In the genomic region with DNA sequence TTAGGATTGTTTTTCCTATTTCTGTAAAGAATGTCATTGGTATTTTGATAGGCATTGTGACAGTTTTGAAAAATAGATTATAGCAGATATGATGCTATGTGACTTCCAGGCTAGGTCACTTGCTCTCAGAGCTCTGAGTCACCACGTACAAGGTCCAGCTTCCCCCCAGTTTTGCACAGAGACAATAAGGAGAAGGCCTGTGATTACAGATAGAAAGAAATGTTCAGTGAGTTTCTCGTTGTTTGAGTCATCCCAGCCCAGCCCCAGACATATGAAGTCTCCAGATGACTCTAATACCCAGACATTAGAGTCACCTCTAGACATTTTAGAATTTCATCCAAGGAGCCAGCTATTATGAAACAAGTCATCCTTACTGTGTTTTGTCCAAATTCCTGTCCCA, we compare ENCODE assay signal across 15 cellular contexts. TPM values are rescaled to one million over a fixed set of nuclear protein-coding genes. Genes with fewer than 3 reads are reported as not detected.
DNase-seq lines count a peak whose midpoint lies in the region; ATAC-seq and TF ChIP-seq lines count a peak whose summit lies in the region.
"Had no signal": no experiment of that assay in that cellular context is flagged by ENCODE, and none has a peak within 500 bp of the region (broad histone marks: within the 10 kb centered on the region; RNA-seq: fewer than 3 reads in every experiment).

No MANE protein-coding gene starts in this region.

- H3K4me2 ChIP-seq in IMR-90 (ENCODE audit: low read depth, low read length), result no peak overlapping the region

- no TSS peak for BruUV-seq in IMR-90 (replicated peaks; lab: Mats Ljungman, UMichigan)

- no peak overlapping the region for H4K8ac ChIP-seq in IMR-90 (ENCODE audit: low read depth in 2 of 2, low read length in 2 of 2)

- no peak overlapping the region for H3K9ac ChIP-seq in IMR-90 (ENCODE audit: low read depth, low read length)

- no peak overlapping the region for H2AFZ ChIP-seq in IMR-90 (replicated peaks; ENCODE audit: low read length, poor library complexity)

- no peak overlapping the region for H4K91ac ChIP-seq in IMR-90 (ENCODE audit: insufficient read depth, low read depth, low read length)

- H2BK15ac ChIP-seq in IMR-90 (ENCODE audit: low read depth, low read length), result no peak overlapping the region

- peak; percentile 81 for DNase-seq in BJ (ENCODE audit: low read depth)
- peak; percentile 11 for DNase-seq in IMR-90
- DNase-seq in dedifferentiated amniotic fluid mesenchymal stem cell (ENCODE audit: extremely low spot score), result peak; percentile 54
- peak; percentile 63 for DNase-seq in renal cortical epithelial cell (ENCODE audit: low read depth)
- no peak for DNase-seq in effector memory CD4-positive, alpha-beta T cell
- no peak for DNase-seq in GM13977 (ENCODE audit: low spot score)
- DNase-seq: activated CD4-positive, alpha-beta T cell treated with anti-CD3 and anti-CD28 coated beads for 48 hours; activated T-cell treated with anti-CD3 and anti-CD28 coated beads, Interleukin-2, amount 50 U/mL, for 1 hour; CD4-positive, alpha-beta memory T cell; NCI-H1048; nucleus accumbens; SIG-M5; T-helper 9 cell had no signal

- no peak overlapping the region for H3K14ac ChIP-seq in IMR-90 (replicated peaks; ENCODE audit: low read depth, low read length)

- whole genome bisulfite sequencing in IMR-90 (ENCODE audit: extremely low coverage in 2 of 2, insufficient read length in 1 of 2), 2 experiments, result no CpG with 5 or more reads among the region's 2 CpGs

- no peak overlapping the region for H3K23ac ChIP-seq in IMR-90 (ENCODE audit: low read depth, low read length)

- no peak overlapping the region for H2BK20ac ChIP-seq in IMR-90 (ENCODE audit: low read depth, low read length)

- no peaks in the 10 kb centered on the region for H3K4me1 ChIP-seq in IMR-90 (ENCODE audit: control insufficient read depth, insufficient read depth, low read length)
- no peaks in the 10 kb centered on the region for H3K4me1 ChIP-seq in effector memory CD4-positive, alpha-beta T cell (ENCODE audit: control insufficient read depth, insufficient read depth, low read length, poor library complexity, severe bottlenecking)

- intact Hi-C loops in IMR-90 (cut with micrococcal nuclease), result no loop called here

- no peaks in the 10 kb centered on the region for H3K27me3 ChIP-seq in BJ (ENCODE audit: control insufficient read depth, insufficient read depth, low read length)
- no peaks in the 10 kb centered on the region for H3K27me3 ChIP-seq in IMR-90 (ENCODE audit: control insufficient read depth, insufficient read depth, low read length)
- H3K27me3 ChIP-seq in effector memory CD4-positive, alpha-beta T cell (replicated peaks; ENCODE audit: control insufficient read depth, insufficient read depth, low read length, poor library complexity, severe bottlenecking), result no peaks in the 10 kb centered on the region

- no peaks in the 10 kb centered on the region for H3K9me1 ChIP-seq in IMR-90 (ENCODE audit: insufficient read depth, low read length)

- H3K4ac ChIP-seq in IMR-90 (ENCODE audit: low read depth, low read length), result no peak overlapping the region

- H2BK120ac ChIP-seq in IMR-90 (ENCODE audit: low read depth, low read length), result no peak overlapping the region

- in situ Hi-C loops in IMR-90 (cut with MboI; ENCODE audit: low sequenced_read_pairs), result no loop called here
- in situ Hi-C loops in GM13977 (cut with MboI; ENCODE audit: low pct_unique_long_range_greater_than_20kb, low sequenced_read_pairs, unreplicated experiment), result no loop called here

- no peak overlapping the region for H2AK9ac ChIP-seq in IMR-90 (replicated peaks; ENCODE audit: low read depth, low read length, poor library complexity)

- TF ChIP-seq RAD21 in IMR-90 (IDR thresholded peaks at IDR 0.05; ENCODE audit: low read length), result no peak

- H3K56ac ChIP-seq in IMR-90 (ENCODE audit: extremely low read depth, insufficient read depth, low read length), result no peak overlapping the region

- ATAC-seq in IMR-90 (ENCODE audit: low read depth) (no peak), GM19452 (IDR thresholded peaks at IDR 0.05; ENCODE audit: unreplicated experiment) (no peak), GM18511 (IDR thresholded peaks at IDR 0.05; ENCODE audit: unreplicated experiment) (no peak)

- H2BK5ac ChIP-seq in IMR-90 (ENCODE audit: low read depth, low read length, poor library complexity, severe bottlenecking), result no peak overlapping the region

- no peak overlapping the region for H4K5ac ChIP-seq in IMR-90 (ENCODE audit: low read depth, low read length)

- no peak overlapping the region for H2AK5ac ChIP-seq in IMR-90 (ENCODE audit: low read depth, low read length)

- dilution Hi-C loops in IMR-90 (cut with HindIII; ENCODE audit: low sequenced_read_pairs, unreplicated experiment), result no loop called here

- no peak for TF ChIP-seq POLR2A in IMR-90 (IDR thresholded peaks at IDR 0.05; ENCODE audit: low read depth, low read length)

- H3K36me3 ChIP-seq in BJ (ENCODE audit: control insufficient read depth, insufficient read depth, low read length), result no peaks in the 10 kb centered on the region
- H3K36me3 ChIP-seq in IMR-90 (ENCODE audit: control insufficient read depth, insufficient read depth, low read length), result no peaks in the 10 kb centered on the region
- no peaks in the 10 kb centered on the region for H3K36me3 ChIP-seq in effector memory CD4-positive, alpha-beta T cell (ENCODE audit: control insufficient read depth, insufficient read depth, low read length)

- no peak overlapping the region for H3K27ac ChIP-seq in IMR-90 (ENCODE audit: insufficient read depth, low read length)
- no peak overlapping the region for H3K27ac ChIP-seq in effector memory CD4-positive, alpha-beta T cell (ENCODE audit: insufficient read depth, low read length, poor library complexity, severe bottlenecking)

- H4K20me1 ChIP-seq in IMR-90 (ENCODE audit: insufficient read depth, low read length), result no peaks in the 10 kb centered on the region

- H3K4me3 ChIP-seq in BJ (ENCODE audit: low read depth, low read length) (no peak overlapping the region), IMR-90 (ENCODE audit: insufficient read depth, low read depth, low read length) (no peak overlapping the region)
- H3K4me3 ChIP-seq in effector memory CD4-positive, alpha-beta T cell (ENCODE audit: insufficient read depth, low read depth, low read length, poor library complexity, severe bottlenecking), result no peak overlapping the region

- TF ChIP-seq CTCF in BJ (IDR thresholded peaks at IDR 0.05; ENCODE audit: insufficient read depth, low read depth, low read length) (no peak), IMR-90 (conservative IDR thresholded peaks at IDR 0.05; ENCODE audit: low read depth, low read length) (no peak), GM13977 (IDR thresholded peaks at IDR 0.05; ENCODE audit: extremely low read depth, insufficient read depth, missing control alignments) (no peak)

- no peak overlapping the region for H3K18ac ChIP-seq in IMR-90 (ENCODE audit: low read depth, low read length)

- CTCF ChIA-PET in BJ (lab: Yijun Ruan, JAX), result no interaction called here
- CTCF ChIA-PET in IMR-90 (lab: Yijun Ruan, JAX), result no interaction called here

- H3K9me3 ChIP-seq in IMR-90 (ENCODE audit: control insufficient read depth, insufficient read depth, low read length), result no peaks in the 10 kb centered on the region
- no peaks in the 10 kb centered on the region for H3K9me3 ChIP-seq in effector memory CD4-positive, alpha-beta T cell (ENCODE audit: control insufficient read depth, low read length)

- POLR2A ChIA-PET in BJ (lab: Charles Lee) (no interaction called here), IMR-90 (lab: Charles Lee; ENCODE audit: unreplicated experiment) (no interaction called here)

- no peaks in the 10 kb centered on the region for H3K79me1 ChIP-seq in IMR-90 (ENCODE audit: low read depth in 1 of 2, low read length in 2 of 2)

TF ChIP-seq in IMR-90, 13 proteins besides CTCF, POLR2A, EP300 and RAD21:
- TF ChIP-seq CHD1 (IDR thresholded peaks at IDR 0.05; ENCODE audit: low read depth, low read length) (no peak), FOS (IDR thresholded peaks at IDR 0.05; ENCODE audit: low read depth, low read length) (no peak), MAZ (IDR thresholded peaks at IDR 0.05; ENCODE audit: borderline replicate concordance, low read depth, low read length) (no peak), MAFK (IDR thresholded peaks at IDR 0.05; ENCODE audit: low read depth, low read length) (no peak), RFX5 (IDR thresholded peaks at IDR 0.05; ENCODE audit: low read depth, low read length) (no peak), CEBPB (IDR thresholded peaks at IDR 0.05; ENCODE audit: low read depth, low read length) (no peak), SMC3 (IDR thresholded peaks at IDR 0.05; ENCODE audit: low read depth, low read length) (no peak), RCOR1 (IDR thresholded peaks at IDR 0.05; ENCODE audit: insufficient replicate concordance, low read length) (no peak), MXI1 (IDR thresholded peaks at IDR 0.05; ENCODE audit: borderline replicate concordance, low read depth, low read length) (no peak), BHLHE40 (IDR thresholded peaks at IDR 0.05; ENCODE audit: low read depth, low read length) (no peak), NFE2L2 (IDR thresholded peaks at IDR 0.05; ENCODE audit: low read depth, low read length) (no peak)
- TF ChIP-seq, protein P1, sequence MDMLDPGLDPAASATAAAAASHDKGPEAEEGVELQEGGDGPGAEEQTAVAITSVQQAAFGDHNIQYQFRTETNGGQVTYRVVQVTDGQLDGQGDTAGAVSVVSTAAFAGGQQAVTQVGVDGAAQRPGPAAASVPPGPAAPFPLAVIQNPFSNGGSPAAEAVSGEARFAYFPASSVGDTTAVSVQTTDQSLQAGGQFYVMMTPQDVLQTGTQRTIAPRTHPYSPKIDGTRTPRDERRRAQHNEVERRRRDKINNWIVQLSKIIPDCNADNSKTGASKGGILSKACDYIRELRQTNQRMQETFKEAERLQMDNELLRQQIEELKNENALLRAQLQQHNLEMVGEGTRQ (IDR thresholded peaks at IDR 0.05; ENCODE audit: low read depth, low read length), result no peak
- TF ChIP-seq, protein P2, sequence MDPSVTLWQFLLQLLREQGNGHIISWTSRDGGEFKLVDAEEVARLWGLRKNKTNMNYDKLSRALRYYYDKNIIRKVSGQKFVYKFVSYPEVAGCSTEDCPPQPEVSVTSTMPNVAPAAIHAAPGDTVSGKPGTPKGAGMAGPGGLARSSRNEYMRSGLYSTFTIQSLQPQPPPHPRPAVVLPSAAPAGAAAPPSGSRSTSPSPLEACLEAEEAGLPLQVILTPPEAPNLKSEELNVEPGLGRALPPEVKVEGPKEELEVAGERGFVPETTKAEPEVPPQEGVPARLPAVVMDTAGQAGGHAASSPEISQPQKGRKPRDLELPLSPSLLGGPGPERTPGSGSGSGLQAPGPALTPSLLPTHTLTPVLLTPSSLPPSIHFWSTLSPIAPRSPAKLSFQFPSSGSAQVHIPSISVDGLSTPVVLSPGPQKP (IDR thresholded peaks at IDR 0.05; ENCODE audit: borderline replicate concordance, low read depth, low read length), result no peak

RNA-seq across cellular contexts. Expression of a gene that starts 57.2 kb away (rescaled TPM):
- 9.4 and 9.5 TPM in 2 replicates for polyA plus RNA-seq in BJ (2011; rRNA removed)
- polyA minus RNA-seq in BJ (2011; rRNA and poly(A)+ RNA removed), result 35.9 and 39.7 TPM in 2 replicates
- total RNA-seq in IMR-90 (2012; rRNA removed), result 0.28 and 0.36 TPM in 2 replicates
- 0.06 and 0.22 TPM in 2 replicates for polyA plus RNA-seq in IMR-90 (2012; rRNA removed)
- 0.01 and 0.02 TPM in 2 replicates for polyA plus RNA-seq in IMR-90 (2012; cell fraction: cytosol; rRNA removed)
- 0.05 and 0.08 TPM in 2 replicates for polyA plus RNA-seq in IMR-90 (2012; cell fraction: nucleus; rRNA removed; ENCODE audit: low replicate concordance)
- 19.6 and 93.0 TPM in 2 replicates for total RNA-seq in renal cortical epithelial cell

Comparison
In these comparisons a context has a peak if more than half of its experiments do, and no peak if none do; other contexts are left out.
1. DNase-seq: peak in BJ (single experiment), IMR-90 (single experiment), dedifferentiated amniotic fluid mesenchymal stem cell (single experiment) and renal cortical epithelial cell (single experiment); none in effector memory CD4-positive, alpha-beta T cell (0 of 3) and GM13977 (single experiment).
2. RNA of a gene that starts 57.2 kb away (total RNA-seq): 19.6 to 93.0 TPM in renal cortical epithelial cell; 0.28 to 0.36 TPM in IMR-90; every median in the first group is over 10 times any median in the second.